In genomic region chr17:5540321-5540720, GRCh38 we compare ENCODE assay signal across 27 cellular contexts.
"Had no signal": no experiment of that assay in that cellular context is flagged by ENCODE, and none has a peak within 500 bp of the region (broad histone marks: within the 10 kb centered on the region; RNA-seq: fewer than 3 reads in every experiment).

No MANE protein-coding gene starts in this region.

- H3K9me3 Mint-ChIP-seq: activated CD4-positive, alpha-beta T cell treated with anti-CD3 and anti-CD28 coated beads, Interleukin-2, amount 10 ng/mL, durations not matched to agents 7 days and 5 days; activated naive CD4-positive, alpha-beta T cell treated with anti-CD3 and anti-CD28 coated beads, Interleukin-2, amount 10 ng/mL, durations not matched to agents 7 days and 5 days; IgD-negative memory B cell; T-helper 2 cell treated with Interferon-gamma antibody and Interleukin-4, amounts not matched to agents 5 μg/mL and 100 μg/mL, for 36 hours had no signal

- H3K36me3 ChIP-seq: cardiac muscle cell, SJCRH30 had no signal

- H3K4me3 ChIP-seq: ascending aorta, cardiac muscle cell, SJCRH30, SK-N-MC had no signal

- H3K27ac Mint-ChIP-seq: activated CD4-positive, alpha-beta T cell treated with anti-CD3 and anti-CD28 coated beads for 36 hours; activated CD4-positive, alpha-beta T cell treated with anti-CD3 and anti-CD28 coated beads, Interleukin-2, amount 10 ng/mL, durations not matched to agents 7 days and 5 days; activated CD8-positive, alpha-beta T cell treated with anti-CD3 and anti-CD28 coated beads, Interleukin-2, amount 10 ng/mL, durations not matched to agents 7 days and 5 days; activated naive CD4-positive, alpha-beta T cell treated with anti-CD3 and anti-CD28 coated beads, Interleukin-2, amount 10 ng/mL, durations not matched to agents 7 days and 5 days; activated naive CD8-positive, alpha-beta T cell; IgD-negative memory B cell; T-helper 2 cell treated with Interferon-gamma antibody and Interleukin-4, amounts not matched to agents 5 μg/mL and 100 μg/mL, for 36 hours had no signal

- H3K27ac ChIP-seq: ascending aorta, cardiac muscle cell, SJCRH30, SK-N-MC had no signal

- H3K4me3 Mint-ChIP-seq: activated CD4-positive, alpha-beta T cell treated with anti-CD3 and anti-CD28 coated beads for 36 hours; activated CD4-positive, alpha-beta T cell treated with anti-CD3 and anti-CD28 coated beads, Interleukin-2, amount 10 ng/mL, durations not matched to agents 7 days and 5 days; activated CD8-positive, alpha-beta T cell treated with anti-CD3 and anti-CD28 coated beads, Interleukin-2, amount 10 ng/mL, durations not matched to agents 7 days and 5 days; activated naive CD4-positive, alpha-beta T cell treated with anti-CD3 and anti-CD28 coated beads, Interleukin-2, amount 10 ng/mL, durations not matched to agents 7 days and 5 days; activated naive CD8-positive, alpha-beta T cell; IgD-negative memory B cell; T-helper 2 cell treated with Interferon-gamma antibody and Interleukin-4, amounts not matched to agents 5 μg/mL and 100 μg/mL, for 36 hours had no signal

- ATAC-seq: activated CD4-positive, alpha-beta T cell treated with anti-CD3 and anti-CD28 coated beads for 36 hours; activated CD4-positive, CD25-positive, alpha-beta regulatory T cell treated with anti-CD3 and anti-CD28 coated beads, Interleukin-2, amount 50 U/mL, for 24 hours; activated CD8-positive, alpha-beta T cell treated with anti-CD3 and anti-CD28 coated beads, Interleukin-2, amount 10 ng/mL, durations not matched to agents 7 days and 5 days; Panc1 had no signal

- DNase-seq: activated CD4-positive, alpha-beta T cell treated with anti-CD3 and anti-CD28 coated beads for 36 hours; activated CD4-positive, alpha-beta T cell treated with anti-CD3 and anti-CD28 coated beads, Interleukin-2, amount 10 ng/mL, durations not matched to agents 7 days and 5 days; activated CD4-positive, alpha-beta T cell treated with anti-CD3 and anti-CD28 coated beads, Interleukin-2, amount 50 U/mL, for 48 hours; activated CD8-positive, alpha-beta T cell treated with anti-CD3 and anti-CD28 coated beads, Interleukin-2, amount 10 ng/mL, durations not matched to agents 7 days and 5 days; activated effector memory CD4-positive, alpha-beta T cell treated with Interleukin-2 at 50 U/mL for 16 hours; activated naive CD4-positive, alpha-beta T cell treated with anti-CD3 and anti-CD28 coated beads, Interleukin-2, amount 10 ng/mL, durations not matched to agents 7 days and 5 days; activated T-cell treated with anti-CD3 and anti-CD28 coated beads, Interleukin-2, amount 50 U/mL, for 48 hours; amniotic stem cell; Karpas-422; KBM-7; NCI-H1105; NCI-H1436; NCI-H1694; NCI-H1930; NCI-H2081 treated with DMSO at 0.1 percent for 48 hours; NCI-H345; NCI-H524 treated with DMSO at 0.1 percent for 48 hours; SHP77; SJCRH30 had no signal

- H3K27me3 Mint-ChIP-seq: activated CD4-positive, alpha-beta T cell treated with anti-CD3 and anti-CD28 coated beads for 36 hours; activated CD4-positive, alpha-beta T cell treated with anti-CD3 and anti-CD28 coated beads, Interleukin-2, amount 10 ng/mL, durations not matched to agents 7 days and 5 days; activated naive CD4-positive, alpha-beta T cell treated with anti-CD3 and anti-CD28 coated beads, Interleukin-2, amount 10 ng/mL, durations not matched to agents 7 days and 5 days; activated naive CD8-positive, alpha-beta T cell; IgD-negative memory B cell had no signal

- H3K4me1 ChIP-seq: ascending aorta had no signal

- H3K27me3 ChIP-seq: ascending aorta, cardiac muscle cell, SJCRH30 had no signal

- H3K9me3 ChIP-seq: ascending aorta, SJCRH30 had no signal

- H3K4me1 Mint-ChIP-seq: activated CD4-positive, alpha-beta T cell treated with anti-CD3 and anti-CD28 coated beads, Interleukin-2, amount 10 ng/mL, durations not matched to agents 7 days and 5 days; activated naive CD4-positive, alpha-beta T cell treated with anti-CD3 and anti-CD28 coated beads, Interleukin-2, amount 10 ng/mL, durations not matched to agents 7 days and 5 days; IgD-negative memory B cell had no signal
